ENCODE assay signal across 17 cellular contexts in genomic region chr15:78127882-78128281, GRCh38. TPM values are rescaled to one million over a fixed set of nuclear protein-coding genes. Genes with fewer than 3 reads are reported as not detected.
DNase-seq lines count a peak whose midpoint lies in the region; ATAC-seq, FAIRE-seq and TF ChIP-seq lines count a peak whose summit lies in the region.
"Had no signal": no experiment of that assay in that cellular context is flagged by ENCODE, and none has a peak within 500 bp of the region (broad histone marks: within the 10 kb centered on the region; RNA-seq: fewer than 3 reads in every experiment).

No MANE protein-coding gene starts in this region.

- CTCF ChIA-PET in A549 (lab: Yijun Ruan, JAX) = interaction anchor here (0.9 to 9.0 kb wide), 8 partner anchors 11 to 168 kb away, joined by 4 to 116 read pairs (median 12); no protein-coding TSS in a partner anchor
- CTCF ChIA-PET in CD4-positive, alpha-beta T cell (lab: Charles Lee) = interaction anchor here (1.2 to 1.5 kb wide), 2 partner anchors 15 to 68 kb away, joined by 6 to 7 read pairs; no protein-coding TSS in a partner anchor
- CTCF ChIA-PET in PC-3 (lab: Charles Lee) = no interaction called here

- H3K27ac Mint-ChIP-seq in CD4-positive, alpha-beta T cell = peak overlapping the region; percentile 73

- no peaks in the 10 kb centered on the region for H3K9me3 Mint-ChIP-seq in CD4-positive, alpha-beta T cell

- no peak for TF ChIP-seq RAD21 in A549 (conservative IDR thresholded peaks at IDR 0.05 in 1 of 2, IDR thresholded peaks at IDR 0.05 in 1 of 2)

- POLR2A ChIA-PET in A549 (lab: Yijun Ruan, JAX) = no interaction called here
- POLR2A ChIA-PET in CD4-positive, alpha-beta T cell (lab: Charles Lee) = no interaction called here
- POLR2A ChIA-PET in PC-3 (lab: Charles Lee; ENCODE audit: unreplicated experiment) = no interaction called here

- no peak overlapping the region for H2AFZ ChIP-seq in PC-3 (ENCODE audit: low read length)

- no peak overlapping the region for H3K9ac ChIP-seq in PC-3 (ENCODE audit: low read length)
- H3K9ac ChIP-seq: BLaER1 had no signal

- no peak for TF ChIP-seq EP300 in A549 (IDR thresholded peaks at IDR 0.05)

- no peaks in the 10 kb centered on the region for H3K9me3 ChIP-seq in A549
- H3K9me3 ChIP-seq in CD4-positive, alpha-beta T cell (ENCODE audit: control insufficient read depth, low read length) = no peaks in the 10 kb centered on the region
- no peaks in the 10 kb centered on the region for H3K9me3 ChIP-seq in PC-3 (ENCODE audit: low read length)
- no peaks in the 10 kb centered on the region for H3K9me3 ChIP-seq in mucosa of descending colon
- H3K9me3 ChIP-seq: BLaER1 had no signal

- peaks cover 38% of the 10 kb centered on the region for H3K4me1 ChIP-seq in A549
- H3K4me1 ChIP-seq in PC-3 (ENCODE audit: insufficient read depth, low read length) = peaks cover 28% of the 10 kb centered on the region
- H3K4me1 ChIP-seq in mucosa of descending colon (ENCODE audit: low read depth) = peaks cover 17% of the 10 kb centered on the region

- no peaks in the 10 kb centered on the region for H4K20me1 ChIP-seq in PC-3 (ENCODE audit: low read length)
- H4K20me1 ChIP-seq: BLaER1 had no signal

- H3K4me3 ChIP-seq in A549 (no peak overlapping the region), PC-3 (ENCODE audit: low read length) (no peak overlapping the region), mucosa of descending colon (no peak overlapping the region)
- H3K4me3 ChIP-seq: BLaER1 had no signal

- H3F3A ChIP-seq in PC-3 (ENCODE audit: low read length, unreplicated experiment) = no peaks in the 10 kb centered on the region

- H3K36me3 ChIP-seq in PC-3 (ENCODE audit: low read depth, low read length) = no peaks in the 10 kb centered on the region
- no peaks in the 10 kb centered on the region for H3K36me3 ChIP-seq in mucosa of descending colon (ENCODE audit: low read depth)
- H3K36me3 ChIP-seq: BLaER1 had no signal

- ATAC-seq in A549 (peak in 1 of 2 experiments; percentile 43; a peak in 3 of 6 replicates), PC-3 (peak; percentile 60), mucosa of descending colon (peak; percentile 51), GM19351 (IDR thresholded peaks at IDR 0.05; ENCODE audit: unreplicated experiment) (no peak), omental fat pad (ENCODE audit: low FRiP score) (no peak)
- no peak for ATAC-seq in CD4-positive, alpha-beta T cell (ENCODE audit: poor library complexity)
- ATAC-seq: SK-N-SH treated with all-trans-retinoic acid at 6 μM for 48 hours had no signal

- no peaks in the 10 kb centered on the region for H3K79me2 ChIP-seq in PC-3 (ENCODE audit: low read length)

- H3K4me1 Mint-ChIP-seq in CD4-positive, alpha-beta T cell (ENCODE audit: low read depth) = peaks cover 22% of the 10 kb centered on the region

- peak overlapping the region in 1 of 2 experiments; percentile 19; a peak in 1 of 6 replicates for H3K27ac ChIP-seq in A549
- no peak overlapping the region for H3K27ac ChIP-seq in CD4-positive, alpha-beta T cell (ENCODE audit: low read depth, low read length)
- H3K27ac ChIP-seq in PC-3 (ENCODE audit: low read length) = no peak overlapping the region
- H3K27ac ChIP-seq: BLaER1 had no signal

- H3K4me2 ChIP-seq in A549 (peak overlapping the region; percentile 49), PC-3 (ENCODE audit: low read length) (no peak overlapping the region)
- H3K4me2 ChIP-seq: BLaER1 had no signal

- TF ChIP-seq CTCF in A549 (IDR thresholded peaks at IDR 0.05) = no peak
- no peak for TF ChIP-seq CTCF in CD4-positive, alpha-beta T cell (IDR thresholded peaks at IDR 0.05)
- no peak for TF ChIP-seq CTCF in PC-3 (conservative IDR thresholded peaks at IDR 0.05; ENCODE audit: low read depth, low read length)
- no peak for TF ChIP-seq CTCF in mucosa of descending colon (IDR thresholded peaks at IDR 0.05)
- TF ChIP-seq CTCF in omental fat pad (IDR thresholded peaks at IDR 0.05) = no peak

- H3K36me3 Mint-ChIP-seq in CD4-positive, alpha-beta T cell (ENCODE audit: low read depth) = no peaks in the 10 kb centered on the region

- TF ChIP-seq POLR2A in A549 (IDR thresholded peaks at IDR 0.05; ENCODE audit: low read length) = no peak

- no peak for FAIRE-seq in A549 (lab: Jason Lieb, UNC)
- FAIRE-seq: H1 had no signal

- H3K27me3 ChIP-seq in CD4-positive, alpha-beta T cell (ENCODE audit: control insufficient read depth, insufficient read depth, low read length) = no peaks in the 10 kb centered on the region
- no peaks in the 10 kb centered on the region for H3K27me3 ChIP-seq in PC-3 (ENCODE audit: low read length)
- H3K27me3 ChIP-seq: BLaER1 had no signal

- DNase-seq in A549 (ENCODE audit: low read depth in 1 of 2, low spot score in 1 of 2) (peak in 1 of 2 experiments; percentile 68), PC-3 (peak; percentile 53), mucosa of descending colon (peak in 1 of 3 donors; percentile 17), omental fat pad (ENCODE audit: low spot score) (no peak), HUDEP-2 (lab: John Stamatoyannopoulos, UW; ENCODE audit: unreplicated experiment in 76 of 76) (no peak)
- DNase-seq in CD4-positive, alpha-beta T cell = no peak
- DNase-seq in activated CD8-positive, alpha-beta memory T cell treated with anti-CD3 and anti-CD28 coated beads, Interleukin-2, amount 50 U/mL, for 4 hours = no peak
- DNase-seq: activated naive CD4-positive, alpha-beta T cell; effector memory CD4-positive, alpha-beta T cell; NCI-H1694; NCI-H524 treated with DMSO at 0.1 percent for 48 hours had no signal

- no TSS peak for BruUV-seq in PC-3 (replicated peaks; lab: Mats Ljungman, UMichigan)

- WGBS in A549 (ENCODE audit: missing lambda C conversion rate) = 36% methylated on average over 2 of the region's 2 CpGs

- H3K27me3 Mint-ChIP-seq in CD4-positive, alpha-beta T cell = no peaks in the 10 kb centered on the region

- no peaks in the 10 kb centered on the region for H3K9me2 ChIP-seq in PC-3 (replicated peaks; ENCODE audit: low read length)

- H3K4me3 Mint-ChIP-seq in CD4-positive, alpha-beta T cell = no peak overlapping the region

- intact Hi-C loops in CD4-positive, alpha-beta T cell (cut with DNase I, micrococcal nuclease) = no loop called here
- intact Hi-C loops in PC-3 (cut with micrococcal nuclease) (no loop called here), mucosa of descending colon (cut with DNase I, micrococcal nuclease) (no loop called here)

TF ChIP-seq in A549, 52 proteins besides CTCF, POLR2A, EP300 and RAD21 (continues in another document):
- TF ChIP-seq CBX8 (IDR thresholded peaks at IDR 0.05) (no peak), NR3C1 (IDR thresholded peaks at IDR 0.05) (no peak), ELK1 (IDR thresholded peaks at IDR 0.05; ENCODE audit: low read depth, low read length) (no peak), CBX2 (IDR thresholded peaks at IDR 0.05; ENCODE audit: borderline replicate concordance, low read depth) (no peak)

RNA-seq across cellular contexts. Expression of gene CIB2, which starts 3.4 kb away (rescaled TPM):
- polyA plus RNA-seq in A549 (2011; rRNA removed) = 16.4 and 21.2 TPM in 2 replicates
- 15.8 and 17.4 TPM in 2 replicates for polyA plus RNA-seq in A549 (2012; cell fraction: cytosol; rRNA removed)
- polyA plus RNA-seq in A549 (2012; cell fraction: nucleus; rRNA removed) = 6.4 and 7.8 TPM in 2 replicates
- polyA plus RNA-seq in A549 (2017; fragmentation: RNase III; extraction: RNeasy Plus Mini Kit Qiagen cat#74134 plus additional on column Dnase treatment) = 21.6 to 26.7 TPM (median 25.3 TPM) in 3 replicates
- 21.1 and 26.6 TPM in 2 replicates for polyA minus RNA-seq in A549 (2011; rRNA and poly(A)+ RNA removed)
- 1 to 10 TPM in 1 of 2 experiments, under 1 TPM in 1; 0.82 to 1.7 TPM for total RNA-seq in CD4-positive, alpha-beta T cell
- total RNA-seq in PC-3 (2014; rRNA removed) = 7.3 and 10.4 TPM in 2 replicates
- total RNA-seq in mucosa of descending colon = 10 to 100 TPM in 2 of 3 donors, 1 to 10 TPM in 1; 8.1 to 13.7 (median 10.9) TPM
- 1 to 10 TPM; 1.4 to 5.6 (median 3.1) TPM for total RNA-seq in omental fat pad

RNA-seq across cellular contexts. Expression of gene IDH3A, which starts 21.3 kb away (rescaled TPM):
- polyA plus RNA-seq in A549 (2011; rRNA removed) (148 and 149 TPM in 2 replicates), A549 (2017; fragmentation: RNase III; extraction: RNeasy Plus Mini Kit Qiagen cat#74134 plus additional on column Dnase treatment) (78.3 to 92.0 TPM (median 85.6 TPM) in 3 replicates)
- polyA plus RNA-seq in A549 (2012; cell fraction: cytosol; rRNA removed) = 53.3 and 59.5 TPM in 2 replicates
- polyA plus RNA-seq in A549 (2012; cell fraction: nucleus; rRNA removed) = 30.6 and 50.6 TPM in 2 replicates
- 72.2 and 82.0 TPM in 2 replicates for polyA minus RNA-seq in A549 (2011; rRNA and poly(A)+ RNA removed)
- 10 to 100 TPM; 47.5 to 47.6 TPM for total RNA-seq in CD4-positive, alpha-beta T cell
- total RNA-seq in PC-3 (2014; rRNA removed) (55.0 and 78.8 TPM in 2 replicates), mucosa of descending colon (100 to 1,000 TPM; 183 to 227 (median 207) TPM), omental fat pad (10 to 100 TPM; 67.4 to 94.5 (median 70.0) TPM)

RNA-seq across cellular contexts. Expression of gene SH2D7, which starts 35.5 kb away (rescaled TPM):
- not detected in 2 replicates for polyA plus RNA-seq in A549 (2011; rRNA removed)
- polyA plus RNA-seq in A549 (2012; cell fraction: cytosol; rRNA removed) = not detected in 2 replicates
- not detected in 2 replicates for polyA plus RNA-seq in A549 (2012; cell fraction: nucleus; rRNA removed)
- not detected in 3 replicates for polyA plus RNA-seq in A549 (2017; fragmentation: RNase III; extraction: RNeasy Plus Mini Kit Qiagen cat#74134 plus additional on column Dnase treatment)
- polyA minus RNA-seq in A549 (2011; rRNA and poly(A)+ RNA removed) = not detected in 2 replicates
- not detected for total RNA-seq in CD4-positive, alpha-beta T cell
- not detected in 2 replicates for total RNA-seq in PC-3 (2014; rRNA removed)
- total RNA-seq in mucosa of descending colon = 1 to 10 TPM; 1.9 to 2.8 (median 2.2) TPM
- not detected for total RNA-seq in omental fat pad
- total RNA-seq: activated CD8-positive, alpha-beta memory T cell treated with anti-CD3 and anti-CD28 coated beads for 36 hours; cardiac septum; H1 had no signal
- polyA plus RNA-seq: H1 had no signal

RNA-seq across cellular contexts. Expression of gene TBC1D2B, which starts 50.4 kb away (rescaled TPM):
- polyA plus RNA-seq in A549 (2011; rRNA removed) (13.9 and 14.9 TPM in 2 replicates), A549 (2017; fragmentation: RNase III; extraction: RNeasy Plus Mini Kit Qiagen cat#74134 plus additional on column Dnase treatment) (11.4 to 13.6 TPM (median 12.6 TPM) in 3 replicates)
- 9.4 and 11.8 TPM in 2 replicates for polyA plus RNA-seq in A549 (2012; cell fraction: cytosol; rRNA removed)
- polyA plus RNA-seq in A549 (2012; cell fraction: nucleus; rRNA removed) = 34.3 and 50.0 TPM in 2 replicates
- 18.8 and 19.0 TPM in 2 replicates for polyA minus RNA-seq in A549 (2011; rRNA and poly(A)+ RNA removed)
- 10 to 100 TPM; 89.3 to 97.6 TPM for total RNA-seq in CD4-positive, alpha-beta T cell
- total RNA-seq in PC-3 (2014; rRNA removed) (12.6 and 19.0 TPM in 2 replicates), mucosa of descending colon (10 to 100 TPM; 54.8 to 65.6 (median 57.0) TPM), omental fat pad (100 to 1,000 TPM in 2 of 4 donors, 10 to 100 TPM in 2; 50.3 to 134 (median 95.5) TPM)

Comparison
In these comparisons a context has a peak if more than half of its experiments do, and no peak if none do; other contexts are left out.
1. ATAC-seq: peak in PC-3 (single experiment) and mucosa of descending colon (single experiment); none in CD4-positive, alpha-beta T cell (single experiment), GM19351 (single experiment) and omental fat pad (single experiment).